In genomic region chr2:153268941-153269461, GRCh38 we compare ENCODE assay signal across 36 cellular contexts.
"Had no signal": no experiment of that assay in that cellular context is flagged by ENCODE, and none has a peak within 500 bp of the region (broad histone marks: within the 10 kb centered on the region; RNA-seq: fewer than 3 reads in every experiment).

No MANE protein-coding gene starts in this region.

- H3K4me1 ChIP-seq: adrenal gland, ascending aorta, breast epithelium, colonic mucosa, esophagus squamous epithelium, gastroesophageal sphincter had no signal

- H3K27ac ChIP-seq: adrenal gland, ascending aorta, breast epithelium, cardiac muscle cell, colonic mucosa, epithelial cell of prostate, esophagus squamous epithelium, gastroesophageal sphincter, WERI-Rb-1 had no signal

- H3K4me3 ChIP-seq: adrenal gland, ascending aorta, breast epithelium, cardiac muscle cell, colonic mucosa, esophagus squamous epithelium, gastroesophageal sphincter had no signal

- DNase-seq: activated B cell treated with CpG ODN at 0.5 μM for 24 hours; activated CD4-positive, alpha-beta memory T cell treated with anti-CD3 and anti-CD28 coated beads for 36 hours; activated CD4-positive, alpha-beta T cell treated with anti-CD3 and anti-CD28 coated beads for 48 hours; activated CD4-positive, alpha-beta T cell treated with anti-CD3 and anti-CD28 coated beads, Interleukin-2, amount 50 U/mL, for 1 hour; activated CD8-positive, alpha-beta memory T cell treated with anti-CD3 and anti-CD28 coated beads, Interleukin-2, amount 10 ng/mL, durations not matched to agents 7 days and 5 days; activated CD8-positive, alpha-beta memory T cell treated with anti-CD3 and anti-CD28 coated beads, Interleukin-2, amount 50 U/mL, for 4 hours; activated CD8-positive, alpha-beta T cell treated with anti-CD3 and anti-CD28 coated beads, Interleukin-2, amount 10 ng/mL, durations not matched to agents 7 days and 5 days; activated effector memory CD4-positive, alpha-beta T cell treated with anti-CD3 and anti-CD28 coated beads, Interleukin-2, amount 50 U/mL, for 16 hours; activated naive CD4-positive, alpha-beta T cell treated with anti-CD3 and anti-CD28 coated beads for 36 hours; activated naive CD8-positive, alpha-beta T cell treated with anti-CD3 and anti-CD28 coated beads for 36 hours; activated naive CD8-positive, alpha-beta T cell treated with anti-CD3 and anti-CD28 coated beads, Interleukin-2, amount 50 U/mL, for 24 hours; activated T-cell treated with anti-CD3 and anti-CD28 coated beads, Interleukin-2, amount 50 U/mL, for 1 hour; activated T-cell treated with anti-CD3 and anti-CD28 coated beads, Interleukin-2, amount 50 U/mL, for 48 hours; adrenal gland; amygdala; central memory CD4-positive, alpha-beta T cell; cerebellar nuclear complex; colonic mucosa; effector CD8-positive, alpha-beta T cell; esophagus squamous epithelium; foreskin melanocyte; head of caudate nucleus; T-helper 17 cell; T1000; WERI-Rb-1 had no signal

- H3K4me3 Mint-ChIP-seq: activated B cell treated with CpG ODN at 0.5 μM for 24 hours; activated CD4-positive, alpha-beta memory T cell treated with anti-CD3 and anti-CD28 coated beads for 36 hours; activated CD8-positive, alpha-beta memory T cell treated with anti-CD3 and anti-CD28 coated beads, Interleukin-2, amount 10 ng/mL, durations not matched to agents 7 days and 5 days; activated CD8-positive, alpha-beta T cell treated with anti-CD3 and anti-CD28 coated beads, Interleukin-2, amount 10 ng/mL, durations not matched to agents 7 days and 5 days; activated naive CD4-positive, alpha-beta T cell treated with anti-CD3 and anti-CD28 coated beads for 36 hours; activated naive CD4-positive, alpha-beta T cell treated with anti-CD3 and anti-CD28 coated beads, Interleukin-2, amount 50 U/mL, for 24 hours; activated naive CD8-positive, alpha-beta T cell treated with anti-CD3 and anti-CD28 coated beads for 36 hours; activated naive CD8-positive, alpha-beta T cell treated with anti-CD3 and anti-CD28 coated beads, Interleukin-2, amount 50 U/mL, for 24 hours; activated T-helper 1 cell treated with anti-CD3 and anti-CD28 coated beads, Interleukin-12 subunit alpha, Interleukin-12 subunit beta, Interleukin-2, Interleukin-4 antibody, amounts not matched to agents 30 ng/mL and 10 ng/mL and 1 ng/mL, durations not matched to agents 14 hours and 24 hours and 36 hours; brain; T-helper 17 cell; T-helper 2 cell treated with Interferon-gamma antibody and Interleukin-4, amounts not matched to agents 5 μg/mL and 100 μg/mL, for 36 hours had no signal

- H3K27me3 ChIP-seq: adrenal gland, ascending aorta, breast epithelium, cardiac muscle cell, colonic mucosa, esophagus squamous epithelium, gastroesophageal sphincter had no signal

- H3K27me3 Mint-ChIP-seq: activated B cell treated with CpG ODN at 0.5 μM for 24 hours; activated CD4-positive, alpha-beta memory T cell treated with anti-CD3 and anti-CD28 coated beads for 36 hours; activated CD8-positive, alpha-beta memory T cell treated with anti-CD3 and anti-CD28 coated beads, Interleukin-2, amount 10 ng/mL, durations not matched to agents 7 days and 5 days; activated naive CD4-positive, alpha-beta T cell treated with anti-CD3 and anti-CD28 coated beads, Interleukin-2, amount 50 U/mL, for 24 hours; activated naive CD8-positive, alpha-beta T cell treated with anti-CD3 and anti-CD28 coated beads for 36 hours; activated naive CD8-positive, alpha-beta T cell treated with anti-CD3 and anti-CD28 coated beads, Interleukin-2, amount 50 U/mL, for 24 hours; brain; T-helper 17 cell had no signal

- ATAC-seq: activated CD4-positive, CD25-positive, alpha-beta regulatory T cell treated with anti-CD3 and anti-CD28 coated beads, Interleukin-2, amount 50 U/mL, for 24 hours; activated CD8-positive, alpha-beta memory T cell treated with anti-CD3 and anti-CD28 coated beads, Interleukin-2, amount 10 ng/mL, durations not matched to agents 7 days and 5 days; activated CD8-positive, alpha-beta T cell treated with anti-CD3 and anti-CD28 coated beads, Interleukin-2, amount 10 ng/mL, durations not matched to agents 7 days and 5 days; activated naive CD8-positive, alpha-beta T cell treated with anti-CD3 and anti-CD28 coated beads, Interleukin-2, amount 50 U/mL, for 24 hours; gastroesophageal sphincter; T-helper 17 cell had no signal

- H3K36me3 ChIP-seq: adrenal gland, ascending aorta, breast epithelium, cardiac muscle cell, colonic mucosa, esophagus squamous epithelium, gastroesophageal sphincter, WERI-Rb-1 had no signal

- H3K9me3 ChIP-seq: adrenal gland, ascending aorta, colonic mucosa, esophagus squamous epithelium, gastroesophageal sphincter had no signal

- H3K4me1 Mint-ChIP-seq: activated B cell treated with CpG ODN at 0.5 μM for 24 hours; activated CD8-positive, alpha-beta memory T cell treated with anti-CD3 and anti-CD28 coated beads, Interleukin-2, amount 10 ng/mL, durations not matched to agents 7 days and 5 days; activated naive CD4-positive, alpha-beta T cell treated with anti-CD3 and anti-CD28 coated beads, Interleukin-2, amount 50 U/mL, for 24 hours; brain; T-helper 17 cell had no signal

- H3K27ac Mint-ChIP-seq: activated B cell treated with CpG ODN at 0.5 μM for 24 hours; activated CD4-positive, alpha-beta memory T cell treated with anti-CD3 and anti-CD28 coated beads for 36 hours; activated CD8-positive, alpha-beta memory T cell treated with anti-CD3 and anti-CD28 coated beads, Interleukin-2, amount 10 ng/mL, durations not matched to agents 7 days and 5 days; activated CD8-positive, alpha-beta T cell treated with anti-CD3 and anti-CD28 coated beads, Interleukin-2, amount 10 ng/mL, durations not matched to agents 7 days and 5 days; activated naive CD4-positive, alpha-beta T cell treated with anti-CD3 and anti-CD28 coated beads for 36 hours; activated naive CD4-positive, alpha-beta T cell treated with anti-CD3 and anti-CD28 coated beads, Interleukin-2, amount 50 U/mL, for 24 hours; activated naive CD8-positive, alpha-beta T cell treated with anti-CD3 and anti-CD28 coated beads for 36 hours; activated naive CD8-positive, alpha-beta T cell treated with anti-CD3 and anti-CD28 coated beads, Interleukin-2, amount 50 U/mL, for 24 hours; activated T-helper 1 cell treated with anti-CD3 and anti-CD28 coated beads, Interleukin-12 subunit alpha, Interleukin-12 subunit beta, Interleukin-2, Interleukin-4 antibody, amounts not matched to agents 30 ng/mL and 10 ng/mL and 1 ng/mL, durations not matched to agents 14 hours and 24 hours and 36 hours; activated T-helper 2 cell treated with anti-CD3 and anti-CD28 coated beads, Interferon-gamma antibody, Interleukin-2, Interleukin-4, amounts not matched to agents 10 μg/mL and 5 μg/mL and 100 μg/mL, durations not matched to agents 14 hours and 24 hours and 36 hours; brain; T-helper 17 cell; T-helper 2 cell treated with Interferon-gamma antibody and Interleukin-4, amounts not matched to agents 5 μg/mL and 100 μg/mL, for 36 hours had no signal
